In genomic region chr13:51519839-51520238, GRCh38 we compare ENCODE assay signal across 19 cellular contexts.
DNase-seq lines count a peak whose midpoint lies in the region; ATAC-seq and TF ChIP-seq lines count a peak whose summit lies in the region.
"Had no signal": no experiment of that assay in that cellular context is flagged by ENCODE, and none has a peak within 500 bp of the region (broad histone marks: within the 10 kb centered on the region; RNA-seq: fewer than 3 reads in every experiment).

No MANE protein-coding gene starts in this region.

- DNase-seq in AG09319 (ENCODE audit: extremely low read depth, low read depth) (peak; percentile 35), MG63 (peak; percentile 88), cardiac fibroblast (ENCODE audit: low read depth in 2 of 2) (peak; percentile 64 to 79), iris pigment epithelial cell (ENCODE audit: low read depth) (peak; percentile 66), NCI-H2081 treated with DMSO at 0.1 percent for 48 hours (lab: John Stamatoyannopoulos, UW) (no peak)
- no peak for DNase-seq in T-helper 2 cell treated with Interferon-gamma antibody and Interleukin-4, amounts not matched to agents 5 μg/mL and 100 μg/mL, for 36 hours (ENCODE audit: low spot score)
- DNase-seq in activated naive CD4-positive, alpha-beta T cell treated with anti-CD3 and anti-CD28 coated beads, Interleukin-2, amount 10 ng/mL, durations not matched to agents 7 days and 5 days = no peak
- DNase-seq in activated naive CD8-positive, alpha-beta T cell treated with anti-CD3 and anti-CD28 coated beads, Interleukin-2, amount 50 U/mL, for 24 hours = no peak
- DNase-seq: DMS53; NCI-H1436; NCI-H526; right cardiac atrium; stimulated activated CD4-positive, alpha-beta T cell treated with anti-CD3 and anti-CD28 coated beads, Interleukin-4, amount 100 ng/mL, for 4 hours had no signal

- peaks cover 3% of the 10 kb centered on the region for H3K9me3 ChIP-seq in MG63

- H3K9me3 Mint-ChIP-seq in T-helper 2 cell treated with Interferon-gamma antibody and Interleukin-4, amounts not matched to agents 5 μg/mL and 100 μg/mL, for 36 hours = no peaks in the 10 kb centered on the region
- H3K9me3 Mint-ChIP-seq in activated naive CD4-positive, alpha-beta T cell treated with anti-CD3 and anti-CD28 coated beads, Interleukin-2, amount 10 ng/mL, durations not matched to agents 7 days and 5 days = peaks cover 2% of the 10 kb centered on the region
- no peaks in the 10 kb centered on the region for H3K9me3 Mint-ChIP-seq in activated naive CD8-positive, alpha-beta T cell treated with anti-CD3 and anti-CD28 coated beads, Interleukin-2, amount 50 U/mL, for 24 hours
- H3K9me3 Mint-ChIP-seq: activated CD8-positive, alpha-beta T cell treated with anti-CD3 and anti-CD28 coated beads for 36 hours; activated T-helper 1 cell treated with anti-CD3 and anti-CD28 coated beads, Interleukin-12 subunit alpha, Interleukin-12 subunit beta, Interleukin-2, Interleukin-4 antibody, amounts not matched to agents 30 ng/mL and 10 ng/mL and 1 ng/mL, durations not matched to agents 14 hours and 24 hours and 36 hours; IgD-negative memory B cell; memory B cell; neural crest cell; type B pancreatic cell had no signal

- no peak overlapping the region for H3K27ac Mint-ChIP-seq in T-helper 2 cell treated with Interferon-gamma antibody and Interleukin-4, amounts not matched to agents 5 μg/mL and 100 μg/mL, for 36 hours
- no peak overlapping the region for H3K27ac Mint-ChIP-seq in activated naive CD4-positive, alpha-beta T cell treated with anti-CD3 and anti-CD28 coated beads, Interleukin-2, amount 10 ng/mL, durations not matched to agents 7 days and 5 days
- no peak overlapping the region for H3K27ac Mint-ChIP-seq in activated naive CD8-positive, alpha-beta T cell treated with anti-CD3 and anti-CD28 coated beads, Interleukin-2, amount 50 U/mL, for 24 hours
- H3K27ac Mint-ChIP-seq: activated CD8-positive, alpha-beta T cell treated with anti-CD3 and anti-CD28 coated beads for 36 hours; activated T-helper 1 cell treated with anti-CD3 and anti-CD28 coated beads, Interleukin-12 subunit alpha, Interleukin-12 subunit beta, Interleukin-2, Interleukin-4 antibody, amounts not matched to agents 30 ng/mL and 10 ng/mL and 1 ng/mL, durations not matched to agents 14 hours and 24 hours and 36 hours; IgD-negative memory B cell; memory B cell; type B pancreatic cell had no signal

- no peak overlapping the region for H3K4me3 Mint-ChIP-seq in T-helper 2 cell treated with Interferon-gamma antibody and Interleukin-4, amounts not matched to agents 5 μg/mL and 100 μg/mL, for 36 hours
- no peak overlapping the region for H3K4me3 Mint-ChIP-seq in activated naive CD4-positive, alpha-beta T cell treated with anti-CD3 and anti-CD28 coated beads, Interleukin-2, amount 10 ng/mL, durations not matched to agents 7 days and 5 days
- H3K4me3 Mint-ChIP-seq in activated naive CD8-positive, alpha-beta T cell treated with anti-CD3 and anti-CD28 coated beads, Interleukin-2, amount 50 U/mL, for 24 hours = no peak overlapping the region
- H3K4me3 Mint-ChIP-seq: activated CD8-positive, alpha-beta T cell treated with anti-CD3 and anti-CD28 coated beads for 36 hours; activated T-helper 1 cell treated with anti-CD3 and anti-CD28 coated beads, Interleukin-12 subunit alpha, Interleukin-12 subunit beta, Interleukin-2, Interleukin-4 antibody, amounts not matched to agents 30 ng/mL and 10 ng/mL and 1 ng/mL, durations not matched to agents 14 hours and 24 hours and 36 hours; memory B cell; neural crest cell; type B pancreatic cell had no signal

- CTCF ChIA-PET in activated naive CD4-positive, alpha-beta T cell treated with anti-CD3 and anti-CD28 coated beads, Interleukin-2, amount 10 ng/mL, durations not matched to agents 7 days and 5 days (lab: Charles Lee) = no interaction called here

- no peaks in the 10 kb centered on the region for H3K27me3 Mint-ChIP-seq in T-helper 2 cell treated with Interferon-gamma antibody and Interleukin-4, amounts not matched to agents 5 μg/mL and 100 μg/mL, for 36 hours (ENCODE audit: low read depth)
- peaks cover 2% of the 10 kb centered on the region for H3K27me3 Mint-ChIP-seq in activated naive CD4-positive, alpha-beta T cell treated with anti-CD3 and anti-CD28 coated beads, Interleukin-2, amount 10 ng/mL, durations not matched to agents 7 days and 5 days
- H3K27me3 Mint-ChIP-seq in activated naive CD8-positive, alpha-beta T cell treated with anti-CD3 and anti-CD28 coated beads, Interleukin-2, amount 50 U/mL, for 24 hours = no peaks in the 10 kb centered on the region
- H3K27me3 Mint-ChIP-seq: activated CD8-positive, alpha-beta T cell treated with anti-CD3 and anti-CD28 coated beads for 36 hours; IgD-negative memory B cell; type B pancreatic cell had no signal

- no peaks in the 10 kb centered on the region for H3K36me3 Mint-ChIP-seq in T-helper 2 cell treated with Interferon-gamma antibody and Interleukin-4, amounts not matched to agents 5 μg/mL and 100 μg/mL, for 36 hours (ENCODE audit: low read depth)
- no peaks in the 10 kb centered on the region for H3K36me3 Mint-ChIP-seq in activated naive CD4-positive, alpha-beta T cell treated with anti-CD3 and anti-CD28 coated beads, Interleukin-2, amount 10 ng/mL, durations not matched to agents 7 days and 5 days
- no peaks in the 10 kb centered on the region for H3K36me3 Mint-ChIP-seq in activated naive CD8-positive, alpha-beta T cell treated with anti-CD3 and anti-CD28 coated beads, Interleukin-2, amount 50 U/mL, for 24 hours (ENCODE audit: low read depth)
- H3K36me3 Mint-ChIP-seq: IgD-negative memory B cell, type B pancreatic cell had no signal

- no peaks in the 10 kb centered on the region for H3K27me3 ChIP-seq in MG63

- H3K36me3 ChIP-seq in MG63 = no peaks in the 10 kb centered on the region

- H3K4me3 ChIP-seq in MG63 (no peak overlapping the region), cardiac fibroblast (replicated peaks in 1 of 2; ENCODE audit: low read depth in 2 of 2, low read length in 2 of 2) (no peak overlapping the region)

- TF ChIP-seq CTCF in AG09319 (IDR thresholded peaks at IDR 0.05; ENCODE audit: low read depth, low read length) (no peak), cardiac fibroblast (IDR thresholded peaks at IDR 0.05; ENCODE audit: low read depth, low read length) (no peak)

- peaks cover 30% of the 10 kb centered on the region for H3K4me1 Mint-ChIP-seq in T-helper 2 cell treated with Interferon-gamma antibody and Interleukin-4, amounts not matched to agents 5 μg/mL and 100 μg/mL, for 36 hours (ENCODE audit: low read depth)
- peaks cover 33% of the 10 kb centered on the region for H3K4me1 Mint-ChIP-seq in activated naive CD4-positive, alpha-beta T cell treated with anti-CD3 and anti-CD28 coated beads, Interleukin-2, amount 10 ng/mL, durations not matched to agents 7 days and 5 days
- peaks cover 11% of the 10 kb centered on the region for H3K4me1 Mint-ChIP-seq in activated naive CD8-positive, alpha-beta T cell treated with anti-CD3 and anti-CD28 coated beads, Interleukin-2, amount 50 U/mL, for 24 hours
- H3K4me1 Mint-ChIP-seq: neural crest cell had no signal

- ATAC-seq in activated naive CD8-positive, alpha-beta T cell treated with anti-CD3 and anti-CD28 coated beads, Interleukin-2, amount 50 U/mL, for 24 hours = no peak
- ATAC-seq: right cardiac atrium had no signal

Comparison
In these comparisons a context has a peak if more than half of its experiments do, and no peak if none do; other contexts are left out.
1. DNase-seq: peak in AG09319 (single experiment), MG63 (single experiment), cardiac fibroblast (2 of 2) and iris pigment epithelial cell (single experiment); none in NCI-H2081 treated with DMSO at 0.1 percent for 48 hours (single experiment), T-helper 2 cell treated with Interferon-gamma antibody and Interleukin-4, amounts not matched to agents 5 μg/mL and 100 μg/mL, for 36 hours (single experiment), activated naive CD4-positive, alpha-beta T cell treated with anti-CD3 and anti-CD28 coated beads, Interleukin-2, amount 10 ng/mL, durations not matched to agents 7 days and 5 days (single experiment) and activated naive CD8-positive, alpha-beta T cell treated with anti-CD3 and anti-CD28 coated beads, Interleukin-2, amount 50 U/mL, for 24 hours (single experiment).